Comparison of ENCODE assay signal across 1 cellular context in the genomic region with DNA sequence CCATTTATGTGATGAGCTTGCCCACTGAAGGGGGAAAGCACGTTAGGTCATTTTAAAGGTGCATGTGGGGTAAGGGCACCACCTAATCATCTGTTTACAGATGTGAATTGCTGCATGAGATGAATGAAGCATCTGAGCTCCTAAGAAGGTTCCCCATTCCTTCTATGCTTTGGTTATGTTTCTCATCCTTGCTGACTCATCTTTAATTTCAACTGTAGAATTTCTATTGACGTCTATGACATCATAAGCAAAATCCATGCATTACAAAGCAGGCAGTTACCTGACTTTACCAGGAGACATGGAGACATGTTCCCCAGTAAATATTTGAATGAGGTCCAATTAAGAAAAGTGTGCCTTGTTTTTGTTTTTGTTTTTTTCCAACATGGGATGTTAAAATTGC.
TF ChIP-seq lines count a peak whose summit lies in the region.

No MANE protein-coding gene starts in this region.

TF ChIP-seq in GM23338, 12 proteins besides CTCF, POLR2A, EP300 and RAD21 (continued from another document):
- TF ChIP-seq, protein P1, sequence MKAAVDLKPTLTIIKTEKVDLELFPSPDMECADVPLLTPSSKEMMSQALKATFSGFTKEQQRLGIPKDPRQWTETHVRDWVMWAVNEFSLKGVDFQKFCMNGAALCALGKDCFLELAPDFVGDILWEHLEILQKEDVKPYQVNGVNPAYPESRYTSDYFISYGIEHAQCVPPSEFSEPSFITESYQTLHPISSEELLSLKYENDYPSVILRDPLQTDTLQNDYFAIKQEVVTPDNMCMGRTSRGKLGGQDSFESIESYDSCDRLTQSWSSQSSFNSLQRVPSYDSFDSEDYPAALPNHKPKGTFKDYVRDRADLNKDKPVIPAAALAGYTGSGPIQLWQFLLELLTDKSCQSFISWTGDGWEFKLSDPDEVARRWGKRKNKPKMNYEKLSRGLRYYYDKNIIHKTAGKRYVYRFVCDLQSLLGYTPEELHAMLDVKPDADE (IDR thresholded peaks at IDR 0.05), result no peak
- TF ChIP-seq ZNF114 (CRISPR knock-in tag; IDR thresholded peaks at IDR 0.05) (no peak), POLR2AphosphoS5 (IDR thresholded peaks at IDR 0.05; ENCODE audit: low read depth) (no peak), ZNF331 (CRISPR knock-in tag; IDR thresholded peaks at IDR 0.05; ENCODE audit: low read depth) (no peak), CREB1 (CRISPR knock-in tag; IDR thresholded peaks at IDR 0.05; ENCODE audit: low read depth) (no peak)
